In the genomic region with DNA sequence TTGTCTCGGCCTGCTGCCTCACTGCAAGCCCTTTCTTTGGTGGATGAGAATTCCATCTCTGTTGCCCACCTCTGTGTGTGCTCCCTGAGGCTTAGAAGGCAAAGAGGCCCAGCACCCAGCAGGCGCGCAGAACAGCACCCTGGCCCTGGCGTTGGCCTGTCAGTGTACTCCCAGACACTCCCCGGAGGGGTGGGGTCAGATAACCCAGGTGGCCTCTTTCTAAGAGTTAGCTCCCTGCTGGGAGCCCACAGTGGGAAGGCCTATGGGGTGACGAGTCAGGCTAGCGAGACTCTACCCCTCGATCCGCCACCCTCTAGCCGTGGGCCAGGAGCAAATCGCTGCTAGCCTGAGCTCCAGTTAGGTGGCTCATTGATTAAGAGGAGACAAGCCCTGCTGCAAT, we compare ENCODE assay signal across 1 cellular context.
TF ChIP-seq lines count a peak whose summit lies in the region.

No MANE protein-coding gene starts in this region.

TF ChIP-seq in HepG2, 621 proteins besides CTCF, POLR2A, EP300 and RAD21:
- TF ChIP-seq, protein P1, sequence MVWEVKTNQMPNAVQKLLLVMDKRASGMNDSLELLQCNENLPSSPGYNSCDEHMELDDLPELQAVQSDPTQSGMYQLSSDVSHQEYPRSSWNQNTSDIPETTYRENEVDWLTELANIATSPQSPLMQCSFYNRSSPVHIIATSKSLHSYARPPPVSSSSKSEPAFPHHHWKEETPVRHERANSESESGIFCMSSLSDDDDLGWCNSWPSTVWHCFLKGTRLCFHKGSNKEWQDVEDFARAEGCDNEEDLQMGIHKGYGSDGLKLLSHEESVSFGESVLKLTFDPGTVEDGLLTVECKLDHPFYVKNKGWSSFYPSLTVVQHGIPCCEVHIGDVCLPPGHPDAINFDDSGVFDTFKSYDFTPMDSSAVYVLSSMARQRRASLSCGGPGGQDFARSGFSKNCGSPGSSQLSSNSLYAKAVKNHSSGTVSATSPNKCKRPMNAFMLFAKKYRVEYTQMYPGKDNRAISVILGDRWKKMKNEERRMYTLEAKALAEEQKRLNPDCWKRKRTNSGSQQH (CRISPR knock-in tag; IDR thresholded peaks at IDR 0.05; ENCODE audit: low read depth) = no peak
- no peak for TF ChIP-seq ZNF468 (CRISPR knock-in tag; IDR thresholded peaks at IDR 0.05)
- TF ChIP-seq, protein P2, sequence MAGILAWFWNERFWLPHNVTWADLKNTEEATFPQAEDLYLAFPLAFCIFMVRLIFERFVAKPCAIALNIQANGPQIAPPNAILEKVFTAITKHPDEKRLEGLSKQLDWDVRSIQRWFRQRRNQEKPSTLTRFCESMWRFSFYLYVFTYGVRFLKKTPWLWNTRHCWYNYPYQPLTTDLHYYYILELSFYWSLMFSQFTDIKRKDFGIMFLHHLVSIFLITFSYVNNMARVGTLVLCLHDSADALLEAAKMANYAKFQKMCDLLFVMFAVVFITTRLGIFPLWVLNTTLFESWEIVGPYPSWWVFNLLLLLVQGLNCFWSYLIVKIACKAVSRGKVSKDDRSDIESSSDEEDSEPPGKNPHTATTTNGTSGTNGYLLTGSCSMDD (CRISPR knock-in tag; IDR thresholded peaks at IDR 0.05) = no peak
- TF ChIP-seq, protein P3, sequence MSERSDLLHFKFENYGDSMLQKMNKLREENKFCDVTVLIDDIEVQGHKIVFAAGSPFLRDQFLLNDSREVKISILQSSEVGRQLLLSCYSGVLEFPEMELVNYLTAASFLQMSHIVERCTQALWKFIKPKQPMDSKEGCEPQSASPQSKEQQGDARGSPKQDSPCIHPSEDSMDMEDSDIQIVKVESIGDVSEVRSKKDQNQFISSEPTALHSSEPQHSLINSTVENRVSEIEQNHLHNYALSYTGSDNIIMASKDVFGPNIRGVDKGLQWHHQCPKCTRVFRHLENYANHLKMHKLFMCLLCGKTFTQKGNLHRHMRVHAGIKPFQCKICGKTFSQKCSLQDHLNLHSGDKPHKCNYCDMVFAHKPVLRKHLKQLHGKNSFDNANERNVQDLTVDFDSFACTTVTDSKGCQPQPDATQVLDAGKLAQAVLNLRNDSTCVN (CRISPR knock-in tag; IDR thresholded peaks at IDR 0.05; ENCODE audit: borderline replicate concordance) = no peak
- TF ChIP-seq BCL6 (CRISPR knock-in tag; IDR thresholded peaks at IDR 0.05) = no peak
- TF ChIP-seq ZSCAN22 (CRISPR knock-in tag; IDR thresholded peaks at IDR 0.05) = no peak
- TF ChIP-seq FOXA1 (IDR thresholded peaks at IDR 0.05) = no peak
- TF ChIP-seq FOXA1 (CRISPR knock-in tag; IDR thresholded peaks at IDR 0.05) = no peak
- TF ChIP-seq, protein P4, sequence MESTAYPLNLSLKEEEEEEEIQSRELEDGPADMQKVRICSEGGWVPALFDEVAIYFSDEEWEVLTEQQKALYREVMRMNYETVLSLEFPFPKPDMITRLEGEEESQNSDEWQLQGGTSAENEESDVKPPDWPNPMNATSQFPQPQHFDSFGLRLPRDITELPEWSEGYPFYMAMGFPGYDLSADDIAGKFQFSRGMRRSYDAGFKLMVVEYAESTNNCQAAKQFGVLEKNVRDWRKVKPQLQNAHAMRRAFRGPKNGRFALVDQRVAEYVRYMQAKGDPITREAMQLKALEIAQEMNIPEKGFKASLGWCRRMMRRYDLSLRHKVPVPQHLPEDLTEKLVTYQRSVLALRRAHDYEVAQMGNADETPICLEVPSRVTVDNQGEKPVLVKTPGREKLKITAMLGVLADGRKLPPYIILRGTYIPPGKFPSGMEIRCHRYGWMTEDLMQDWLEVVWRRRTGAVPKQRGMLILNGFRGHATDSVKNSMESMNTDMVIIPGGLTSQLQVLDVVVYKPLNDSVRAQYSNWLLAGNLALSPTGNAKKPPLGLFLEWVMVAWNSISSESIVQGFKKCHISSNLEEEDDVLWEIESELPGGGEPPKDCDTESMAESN (CRISPR knock-in tag; conservative IDR thresholded peaks at IDR 0.05) = no peak
- TF ChIP-seq TAF15 (IDR thresholded peaks at IDR 0.05; ENCODE audit: low read depth, low read length, poor library complexity, severe bottlenecking) = no peak
- no peak for TF ChIP-seq PRMT3 (CRISPR knock-in tag; IDR thresholded peaks at IDR 0.05; ENCODE audit: borderline replicate concordance, low read depth)
- TF ChIP-seq ZBTB43 (CRISPR knock-in tag; conservative IDR thresholded peaks at IDR 0.05) = no peak
- TF ChIP-seq, protein P5, sequence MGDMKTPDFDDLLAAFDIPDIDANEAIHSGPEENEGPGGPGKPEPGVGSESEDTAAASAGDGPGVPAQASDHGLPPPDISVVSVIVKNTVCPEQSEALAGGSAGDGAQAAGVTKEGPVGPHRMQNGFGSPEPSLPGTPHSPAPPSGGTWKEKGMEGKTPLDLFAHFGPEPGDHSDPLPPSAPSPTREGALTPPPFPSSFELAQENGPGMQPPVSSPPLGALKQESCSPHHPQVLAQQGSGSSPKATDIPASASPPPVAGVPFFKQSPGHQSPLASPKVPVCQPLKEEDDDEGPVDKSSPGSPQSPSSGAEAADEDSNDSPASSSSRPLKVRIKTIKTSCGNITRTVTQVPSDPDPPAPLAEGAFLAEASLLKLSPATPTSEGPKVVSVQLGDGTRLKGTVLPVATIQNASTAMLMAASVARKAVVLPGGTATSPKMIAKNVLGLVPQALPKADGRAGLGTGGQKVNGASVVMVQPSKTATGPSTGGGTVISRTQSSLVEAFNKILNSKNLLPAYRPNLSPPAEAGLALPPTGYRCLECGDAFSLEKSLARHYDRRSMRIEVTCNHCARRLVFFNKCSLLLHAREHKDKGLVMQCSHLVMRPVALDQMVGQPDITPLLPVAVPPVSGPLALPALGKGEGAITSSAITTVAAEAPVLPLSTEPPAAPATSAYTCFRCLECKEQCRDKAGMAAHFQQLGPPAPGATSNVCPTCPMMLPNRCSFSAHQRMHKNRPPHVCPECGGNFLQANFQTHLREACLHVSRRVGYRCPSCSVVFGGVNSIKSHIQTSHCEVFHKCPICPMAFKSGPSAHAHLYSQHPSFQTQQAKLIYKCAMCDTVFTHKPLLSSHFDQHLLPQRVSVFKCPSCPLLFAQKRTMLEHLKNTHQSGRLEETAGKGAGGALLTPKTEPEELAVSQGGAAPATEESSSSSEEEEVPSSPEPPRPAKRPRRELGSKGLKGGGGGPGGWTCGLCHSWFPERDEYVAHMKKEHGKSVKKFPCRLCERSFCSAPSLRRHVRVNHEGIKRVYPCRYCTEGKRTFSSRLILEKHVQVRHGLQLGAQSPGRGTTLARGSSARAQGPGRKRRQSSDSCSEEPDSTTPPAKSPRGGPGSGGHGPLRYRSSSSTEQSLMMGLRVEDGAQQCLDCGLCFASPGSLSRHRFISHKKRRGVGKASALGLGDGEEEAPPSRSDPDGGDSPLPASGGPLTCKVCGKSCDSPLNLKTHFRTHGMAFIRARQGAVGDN (CRISPR knock-in tag; IDR thresholded peaks at IDR 0.05) = no peak
- no peak for TF ChIP-seq NFKBIZ (CRISPR knock-in tag; IDR thresholded peaks at IDR 0.05)
- no peak for TF ChIP-seq ZNF746 (CRISPR knock-in tag; IDR thresholded peaks at IDR 0.05)
- TF ChIP-seq NCOA2 (CRISPR knock-in tag; IDR thresholded peaks at IDR 0.05) = no peak
- TF ChIP-seq NR2F2 (IDR thresholded peaks at IDR 0.05; ENCODE audit: borderline replicate concordance, low read depth) = no peak
- no peak for TF ChIP-seq MLX (CRISPR knock-in tag; IDR thresholded peaks at IDR 0.05)
